8 cellular contexts compared by ENCODE assay signal in the genomic region with DNA sequence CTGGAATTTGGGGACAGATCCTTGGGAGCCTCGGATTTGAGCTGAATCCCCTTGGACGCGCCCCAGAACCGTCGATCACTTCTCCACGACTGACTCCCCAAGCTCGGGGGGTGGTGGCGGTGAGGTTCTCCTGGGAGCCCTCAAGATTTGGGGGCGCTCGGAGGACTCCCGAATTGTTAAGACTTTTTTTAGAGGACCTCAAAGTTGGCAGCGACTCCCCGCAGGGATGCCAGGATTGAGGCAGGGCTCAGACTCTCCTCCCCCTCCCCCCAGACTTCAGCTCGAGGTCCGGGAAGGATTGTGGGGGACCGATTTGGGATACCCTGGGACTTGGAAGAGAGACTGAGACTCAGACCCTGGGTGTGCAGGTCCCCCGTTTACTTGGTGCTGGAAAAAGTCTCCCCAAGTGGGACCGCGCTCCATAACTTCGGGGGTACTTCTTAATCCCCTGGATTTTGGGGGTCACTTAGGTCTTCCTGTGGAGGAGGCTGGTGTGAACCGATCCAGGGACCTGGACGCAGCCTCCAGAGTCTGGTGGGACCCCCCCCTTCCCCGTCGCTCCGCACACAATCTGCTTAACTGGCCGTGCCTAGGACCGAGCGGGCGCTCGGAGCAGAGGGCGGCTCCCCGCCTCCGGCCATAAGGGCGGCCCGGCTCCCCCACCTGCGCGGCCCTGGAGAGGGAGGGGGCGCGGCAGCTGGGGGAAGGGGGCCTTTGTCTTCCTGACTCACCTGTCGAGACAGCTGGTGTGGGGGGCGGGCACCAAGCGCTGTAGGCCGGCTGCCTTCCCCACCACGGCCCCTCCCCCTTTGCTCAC. TPM values are rescaled to one million over a fixed set of nuclear protein-coding genes. Genes with fewer than 3 reads are reported as not detected.
DNase-seq lines count a peak whose midpoint lies in the region; ATAC-seq and TF ChIP-seq lines count a peak whose summit lies in the region.

No MANE protein-coding gene starts in this region.

- H3K36me3 ChIP-seq in SJSA1 = peaks cover 19% of the 10 kb centered on the region

- H3K4me3 Mint-ChIP-seq in MCF 10A (ENCODE audit: unreplicated experiment) = peak overlapping the region; percentile 99
- peak overlapping the region; percentile 98 for H3K4me3 Mint-ChIP-seq in stimulated activated effector memory CD8-positive, alpha-beta T cell treated with anti-CD3 and anti-CD28 coated beads, Interleukin-12 subunit alpha, Interleukin-12 subunit beta, amount 100 ng/mL, for 72 hours

- intact Hi-C loops in MCF 10A (cut with micrococcal nuclease) = loop anchor here (1.0 to 5.0 kb wide), 3 partner anchors 15 to 134 kb away; no protein-coding TSS in a partner anchor

- H3K4me1 ChIP-seq in SJSA1 (replicated peaks) = peaks cover 21% of the 10 kb centered on the region

- H3K27ac Mint-ChIP-seq in MCF 10A (ENCODE audit: low read depth, unreplicated experiment) = peak overlapping the region; percentile 91
- H3K27ac Mint-ChIP-seq in stimulated activated effector memory CD8-positive, alpha-beta T cell treated with anti-CD3 and anti-CD28 coated beads, Interleukin-12 subunit alpha, Interleukin-12 subunit beta, amount 100 ng/mL, for 72 hours = peak overlapping the region; percentile 94

- TF ChIP-seq CTCF in MCF 10A (IDR thresholded peaks at IDR 0.05; ENCODE audit: unreplicated experiment) = no peak

- peaks cover 26% of the 10 kb centered on the region for H3K4me1 Mint-ChIP-seq in MCF 10A (ENCODE audit: insufficient read depth, unreplicated experiment)
- H3K4me1 Mint-ChIP-seq in stimulated activated effector memory CD8-positive, alpha-beta T cell treated with anti-CD3 and anti-CD28 coated beads, Interleukin-12 subunit alpha, Interleukin-12 subunit beta, amount 100 ng/mL, for 72 hours = peaks cover 32% of the 10 kb centered on the region

- peak; percentile 32 to 63 for DNase-seq in SHP77 (lab: John Stamatoyannopoulos, UW)
- no peak for DNase-seq in SHP77 treated with DMSO at 0.1 percent for 48 hours (lab: John Stamatoyannopoulos, UW)
- DNase-seq in SJSA1 (ENCODE audit: low read depth in 1 of 2, low spot score in 2 of 2) = peak in 1 of 2 experiments; percentile 35
- peak; percentile 35 for DNase-seq in MCF 10A (ENCODE audit: unreplicated experiment)
- peak; percentile 74 for DNase-seq in kidney tubule cell (ENCODE audit: low spot score)
- DNase-seq in stimulated activated effector memory CD8-positive, alpha-beta T cell treated with anti-CD3 and anti-CD28 coated beads, Interleukin-12 subunit alpha, Interleukin-12 subunit beta, amount 100 ng/mL, for 72 hours (ENCODE audit: low spot score in 2 of 2) = peak in 1 of 2 donors; percentile 74
- no peak for DNase-seq in CD1c-positive myeloid dendritic cell (ENCODE audit: extremely low spot score)

- H3K9me3 Mint-ChIP-seq in MCF 10A (ENCODE audit: unreplicated experiment) = no peaks in the 10 kb centered on the region
- no peaks in the 10 kb centered on the region for H3K9me3 Mint-ChIP-seq in stimulated activated effector memory CD8-positive, alpha-beta T cell treated with anti-CD3 and anti-CD28 coated beads, Interleukin-12 subunit alpha, Interleukin-12 subunit beta, amount 100 ng/mL, for 72 hours

- no peaks in the 10 kb centered on the region for H3K27me3 ChIP-seq in SJSA1 (replicated peaks)

- no peaks in the 10 kb centered on the region for H3K27me3 Mint-ChIP-seq in MCF 10A (ENCODE audit: insufficient read depth, unreplicated experiment)

- TSS peak; percentile 46 for BruUV-seq in MCF 10A (replicated peaks; lab: Mats Ljungman, UMichigan)

- POLR2A ChIA-PET in MCF 10A (lab: Yijun Ruan, JAX) = interaction anchor here (0.6 to 2.0 kb wide), 9 partner anchors 12 to 134 kb away, joined by 3 to 17 read pairs (median 4); a partner anchor contains a TSS

- no peak overlapping the region for H3K27ac ChIP-seq in SJSA1

- H3K4me3 ChIP-seq in SJSA1 = peak overlapping the region; percentile 85

- H3K36me3 Mint-ChIP-seq in MCF 10A (ENCODE audit: insufficient read depth, unreplicated experiment) = peaks cover 7% of the 10 kb centered on the region
- peaks cover 52% of the 10 kb centered on the region for H3K36me3 Mint-ChIP-seq in stimulated activated effector memory CD8-positive, alpha-beta T cell treated with anti-CD3 and anti-CD28 coated beads, Interleukin-12 subunit alpha, Interleukin-12 subunit beta, amount 100 ng/mL, for 72 hours

- CTCF ChIA-PET in MCF 10A (lab: Yijun Ruan, JAX) = interaction anchor here (0.6 to 1.2 kb wide), 7 partner anchors 8 to 62 kb away, joined by 3 to 6 read pairs (median 3); no protein-coding TSS in a partner anchor

- ATAC-seq in stimulated activated effector memory CD8-positive, alpha-beta T cell treated with anti-CD3 and anti-CD28 coated beads, Interleukin-12 subunit alpha, Interleukin-12 subunit beta, amount 100 ng/mL, for 72 hours = no peak
- ATAC-seq in GM18498 (IDR thresholded peaks at IDR 0.05; ENCODE audit: unreplicated experiment) = no peak

- H3K9me3 ChIP-seq in SJSA1 (replicated peaks) = no peaks in the 10 kb centered on the region

RNA-seq across cellular contexts. Expression of a gene that starts 0.8 kb away (rescaled TPM):
- 115 TPM in 2 replicates for total RNA-seq in SJSA1 (2014; rRNA removed; shearing (Covaris generic))
- total RNA-seq in MCF 10A (2022) = 168 and 178 TPM in 2 replicates

RNA-seq across cellular contexts. Expression of a gene that starts 9.8 kb away (rescaled TPM):
- total RNA-seq in SJSA1 (2014; rRNA removed; shearing (Covaris generic)) = 0.29 TPM in 1 of 2 replicates, not detected in the other
- 0.33 and 0.42 TPM in 2 replicates for total RNA-seq in MCF 10A (2022)

RNA-seq across cellular contexts. Expression of a gene that starts 11.2 kb away (rescaled TPM):
- total RNA-seq in SJSA1 (2014; rRNA removed; shearing (Covaris generic)) = 5.1 and 7.5 TPM in 2 replicates
- total RNA-seq in MCF 10A (2022) = 3.5 and 5.1 TPM in 2 replicates

RNA-seq across cellular contexts. Expression of a gene that starts 40.3 kb away (rescaled TPM):
- total RNA-seq in SJSA1 (2014; rRNA removed; shearing (Covaris generic)) = 1.1 TPM in 1 of 2 replicates, not detected in the other
- total RNA-seq in MCF 10A (2022) = 13.3 and 29.3 TPM in 2 replicates

Comparison
In these comparisons a context has a peak if more than half of its experiments do, and no peak if none do; other contexts are left out.
1. DNase-seq: peak in SHP77 (2 of 2), MCF 10A (single experiment) and kidney tubule cell (single experiment); none in SHP77 treated with DMSO at 0.1 percent for 48 hours (single experiment) and CD1c-positive myeloid dendritic cell (single experiment).